24 cellular contexts compared by ENCODE assay signal in genomic region chr20:57157106-57157691, GRCh38.
"Had no signal": no experiment of that assay in that cellular context is flagged by ENCODE, and none has a peak within 500 bp of the region (broad histone marks: within the 10 kb centered on the region; RNA-seq: fewer than 3 reads in every experiment).

No MANE protein-coding gene starts in this region.

- H3K9ac ChIP-seq: parathyroid adenoma had no signal

- H3K4me3 Mint-ChIP-seq: activated CD4-positive, alpha-beta memory T cell treated with anti-CD3 and anti-CD28 coated beads, Interleukin-2, amount 10 ng/mL, durations not matched to agents 7 days and 5 days; activated CD4-positive, alpha-beta T cell treated with anti-CD3 and anti-CD28 coated beads, Interleukin-2, amount 10 ng/mL, durations not matched to agents 7 days and 5 days; activated naive CD4-positive, alpha-beta T cell treated with anti-CD3 and anti-CD28 coated beads, Interleukin-2, amount 10 ng/mL, durations not matched to agents 7 days and 5 days; activated naive CD8-positive, alpha-beta T cell treated with anti-CD3 and anti-CD28 coated beads, Interleukin-2, amount 10 ng/mL, durations not matched to agents 7 days and 5 days; activated T-cell treated with anti-CD3 and anti-CD28 coated beads, Interleukin-2, amount 50 U/mL, for 24 hours; naive thymus-derived CD8-positive, alpha-beta T cell; neural crest cell had no signal

- H3K27me3 ChIP-seq: brain microvascular endothelial cell, uterus had no signal

- H3K4me3 ChIP-seq: lower lobe of right lung, psoas muscle, thoracic aorta, uterus had no signal

- H3K4me1 Mint-ChIP-seq: activated CD4-positive, alpha-beta memory T cell treated with anti-CD3 and anti-CD28 coated beads, Interleukin-2, amount 10 ng/mL, durations not matched to agents 7 days and 5 days; activated CD4-positive, alpha-beta T cell treated with anti-CD3 and anti-CD28 coated beads, Interleukin-2, amount 10 ng/mL, durations not matched to agents 7 days and 5 days; activated naive CD4-positive, alpha-beta T cell treated with anti-CD3 and anti-CD28 coated beads, Interleukin-2, amount 10 ng/mL, durations not matched to agents 7 days and 5 days; activated naive CD8-positive, alpha-beta T cell treated with anti-CD3 and anti-CD28 coated beads, Interleukin-2, amount 10 ng/mL, durations not matched to agents 7 days and 5 days; naive thymus-derived CD8-positive, alpha-beta T cell had no signal

- H3K27me3 Mint-ChIP-seq: activated CD4-positive, alpha-beta T cell treated with anti-CD3 and anti-CD28 coated beads, Interleukin-2, amount 10 ng/mL, durations not matched to agents 7 days and 5 days; activated naive CD8-positive, alpha-beta T cell treated with anti-CD3 and anti-CD28 coated beads, Interleukin-2, amount 10 ng/mL, durations not matched to agents 7 days and 5 days had no signal

- H2AFZ ChIP-seq: parathyroid adenoma had no signal

- H3K27ac ChIP-seq: brain microvascular endothelial cell, lower lobe of right lung, parathyroid adenoma, psoas muscle, thoracic aorta, uterus had no signal

- H3K9me3 Mint-ChIP-seq: activated CD4-positive, alpha-beta memory T cell treated with anti-CD3 and anti-CD28 coated beads, Interleukin-2, amount 10 ng/mL, durations not matched to agents 7 days and 5 days; activated CD4-positive, alpha-beta T cell treated with anti-CD3 and anti-CD28 coated beads, Interleukin-2, amount 10 ng/mL, durations not matched to agents 7 days and 5 days; activated naive CD4-positive, alpha-beta T cell treated with anti-CD3 and anti-CD28 coated beads, Interleukin-2, amount 10 ng/mL, durations not matched to agents 7 days and 5 days; activated naive CD8-positive, alpha-beta T cell treated with anti-CD3 and anti-CD28 coated beads, Interleukin-2, amount 10 ng/mL, durations not matched to agents 7 days and 5 days; activated T-cell treated with anti-CD3 and anti-CD28 coated beads, Interleukin-2, amount 50 U/mL, for 24 hours; naive thymus-derived CD8-positive, alpha-beta T cell; neural crest cell had no signal

- H3K36me3 ChIP-seq: brain microvascular endothelial cell, lower lobe of right lung, thoracic aorta, uterus had no signal

- H3K9me3 ChIP-seq: lower lobe of right lung, psoas muscle, thoracic aorta, uterus had no signal

- H3K27ac Mint-ChIP-seq: activated CD4-positive, alpha-beta memory T cell treated with anti-CD3 and anti-CD28 coated beads, Interleukin-2, amount 10 ng/mL, durations not matched to agents 7 days and 5 days; activated CD4-positive, alpha-beta T cell treated with anti-CD3 and anti-CD28 coated beads, Interleukin-2, amount 10 ng/mL, durations not matched to agents 7 days and 5 days; activated naive CD4-positive, alpha-beta T cell treated with anti-CD3 and anti-CD28 coated beads, Interleukin-2, amount 10 ng/mL, durations not matched to agents 7 days and 5 days; activated naive CD8-positive, alpha-beta T cell treated with anti-CD3 and anti-CD28 coated beads, Interleukin-2, amount 10 ng/mL, durations not matched to agents 7 days and 5 days; activated T-cell treated with anti-CD3 and anti-CD28 coated beads, Interleukin-2, amount 50 U/mL, for 24 hours; naive thymus-derived CD8-positive, alpha-beta T cell had no signal

- DNase-seq: activated CD4-positive, alpha-beta memory T cell treated with anti-CD3 and anti-CD28 coated beads, Interleukin-2, amount 10 ng/mL, durations not matched to agents 7 days and 5 days; activated CD4-positive, alpha-beta T cell treated with anti-CD3 and anti-CD28 coated beads for 1 hour; activated CD4-positive, alpha-beta T cell treated with anti-CD3 and anti-CD28 coated beads, Interleukin-2, amount 10 ng/mL, durations not matched to agents 7 days and 5 days; activated CD8-positive, alpha-beta memory T cell treated with anti-CD3 and anti-CD28 coated beads, Interleukin-2, amount 50 U/mL, for 48 hours; activated gamma-delta T cell; activated naive CD4-positive, alpha-beta T cell treated with anti-CD3 and anti-CD28 coated beads, Interleukin-2, amount 10 ng/mL, durations not matched to agents 7 days and 5 days; activated naive CD8-positive, alpha-beta T cell treated with anti-CD3 and anti-CD28 coated beads, Interleukin-2, amount 10 ng/mL, durations not matched to agents 7 days and 5 days; activated T-cell treated with anti-CD3 and anti-CD28 coated beads, Interleukin-2, amount 50 U/mL, for 24 hours; brain microvascular endothelial cell; central memory CD4-positive, alpha-beta T cell; left colon; lower lobe of right lung; mesenchymal stem cell; naive thymus-derived CD8-positive, alpha-beta T cell; occipital lobe; psoas muscle; stimulated activated CD4-positive, alpha-beta T cell treated with anti-CD3 and anti-CD28 coated beads, Interleukin-2, amount 100 ng/mL, for 48 hours; stimulated activated naive CD8-positive, alpha-beta T cell treated with anti-CD3 and anti-CD28 coated beads, Interleukin-15, Interleukin-2, amounts not matched to agents 100 U/mL and 50 U/mL, for 24 hours; T-helper 2 cell; trophoblast cell; uterus had no signal

- ATAC-seq: left colon; lower lobe of right lung; naive thymus-derived CD8-positive, alpha-beta T cell; psoas muscle; stimulated activated naive CD8-positive, alpha-beta T cell treated with anti-CD3 and anti-CD28 coated beads, Interleukin-15, Interleukin-2, amounts not matched to agents 100 U/mL and 50 U/mL, for 24 hours had no signal

- H3K4me1 ChIP-seq: lower lobe of right lung, parathyroid adenoma, psoas muscle, uterus had no signal

- H3K79me2 ChIP-seq: parathyroid adenoma had no signal

- H3K36me3 Mint-ChIP-seq: activated naive CD4-positive, alpha-beta T cell treated with anti-CD3 and anti-CD28 coated beads, Interleukin-2, amount 10 ng/mL, durations not matched to agents 7 days and 5 days; activated naive CD8-positive, alpha-beta T cell treated with anti-CD3 and anti-CD28 coated beads, Interleukin-2, amount 10 ng/mL, durations not matched to agents 7 days and 5 days; naive thymus-derived CD8-positive, alpha-beta T cell had no signal
